In the genomic region with DNA sequence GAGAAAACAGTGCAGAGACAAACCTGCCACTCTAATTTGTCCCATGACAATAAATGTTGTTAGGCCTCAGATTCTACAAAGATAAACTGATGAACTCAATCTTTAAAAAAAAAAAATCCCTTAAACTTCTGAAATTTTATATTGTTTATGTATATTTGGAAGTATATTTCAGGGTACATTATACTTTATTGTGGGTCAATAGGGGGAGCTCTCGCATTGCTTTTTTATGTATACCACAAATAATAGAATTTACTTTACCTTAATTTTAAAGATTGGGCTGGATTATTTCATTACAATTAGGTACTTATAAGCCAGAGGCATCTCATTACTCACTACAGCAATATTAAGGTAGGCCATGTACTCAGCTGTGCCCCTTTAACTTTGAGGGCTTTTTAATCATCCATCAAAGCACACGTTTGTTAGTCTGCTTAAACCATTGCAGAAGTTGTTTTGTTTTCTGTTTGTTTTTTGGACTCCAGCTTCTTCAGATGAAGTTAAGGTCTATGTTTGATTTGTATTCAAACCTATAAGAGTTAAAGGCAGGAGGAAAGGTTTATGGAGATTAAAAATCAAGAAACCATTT, we compare ENCODE assay signal across 9 cellular contexts. TPM values are rescaled to one million over a fixed set of nuclear protein-coding genes. Genes with fewer than 3 reads are reported as not detected.
A peak's percentile ranks its signal among the peaks of the same experiment; 100 is the strongest.
DNase-seq lines count a peak whose midpoint lies in the region; ATAC-seq, FAIRE-seq and TF ChIP-seq lines count a peak whose summit lies in the region.
"Had no signal": no experiment of that assay in that cellular context is flagged by ENCODE, and none has a peak within 500 bp of the region (broad histone marks: within the 10 kb centered on the region; RNA-seq: fewer than 3 reads in every experiment).

No MANE protein-coding gene starts in this region.

- POLR2A ChIA-PET in K562 (lab: Yijun Ruan, JAX): no interaction called here

- CTCF ChIA-PET in K562 (lab: Yijun Ruan, JAX; ENCODE audit: low intra/inter-chr PET ratio): interaction anchor here (0.6 to 0.8 kb wide), 2 partner anchors 222 to 910 kb away, joined by 3 read pairs; no protein-coding TSS in a partner anchor

- DNase-seq in DMS 273 treated with DMSO at 0.1 percent for 48 hours (lab: John Stamatoyannopoulos, UW): peak; percentile 17
- peak; percentile 19 for DNase-seq in LHCN-M2 (ENCODE audit: low read depth)
- peak in 1 of 4 experiments; percentile 16 for DNase-seq in K562 (ENCODE audit: extremely low read depth in 1 of 4, low spot score in 3 of 4)
- DNase-seq in mesenchymal stem cell: peak; percentile 33
- DNase-seq in testis: no peak
- DNase-seq in CD14-positive monocyte (ENCODE audit: low spot score): no peak
- no peak for DNase-seq in anterior cingulate cortex (lab: John Stamatoyannopoulos, UW)

- no peak overlapping the region for H3K27ac Mint-ChIP-seq in CD14-positive monocyte

- H3K4me3 ChIP-seq in K562 (no peak overlapping the region), mesenchymal stem cell (ENCODE audit: insufficient read depth in 1 of 2, low read depth in 1 of 2, low read length in 2 of 2) (no peak overlapping the region), testis (no peak overlapping the region)

- H3K18ac ChIP-seq in mesenchymal stem cell (ENCODE audit: low read depth in 1 of 2, low read length in 2 of 2): no peak overlapping the region

- no peak for TF ChIP-seq POLR2A in K562 (conservative IDR thresholded peaks at IDR 0.05)
- no peak for TF ChIP-seq POLR2A in testis (IDR thresholded peaks at IDR 0.05)

- H3K14ac ChIP-seq in mesenchymal stem cell (ENCODE audit: low read length in 2 of 2): no peak overlapping the region

- H2BK5ac ChIP-seq in mesenchymal stem cell (ENCODE audit: low read depth, low read length, poor library complexity, severe bottlenecking): no peak overlapping the region

- no peak overlapping the region for H3K4me3 Mint-ChIP-seq in CD14-positive monocyte

- H4K8ac ChIP-seq in mesenchymal stem cell (ENCODE audit: low read length): no peak overlapping the region

- no peak overlapping the region for H2BK120ac ChIP-seq in mesenchymal stem cell (ENCODE audit: low read depth, low read length)

- no peak overlapping the region for H2BK12ac ChIP-seq in mesenchymal stem cell (ENCODE audit: low read length in 2 of 2)

- FAIRE-seq in K562 (lab: Jason Lieb, UNC): no peak

- H4K91ac ChIP-seq in mesenchymal stem cell (ENCODE audit: low read length): no peak overlapping the region

- H3K4me2 ChIP-seq in K562 (ENCODE audit: insufficient read depth, low read length) (no peak overlapping the region), mesenchymal stem cell (ENCODE audit: low read length, poor library complexity, severe bottlenecking) (no peak overlapping the region)

- H2AFZ ChIP-seq in K562 (ENCODE audit: low read depth, low read length): no peak overlapping the region
- H2AFZ ChIP-seq in mesenchymal stem cell (ENCODE audit: low read depth, low read length): no peak overlapping the region

- H3K4me1 Mint-ChIP-seq in CD14-positive monocyte: no peaks in the 10 kb centered on the region

- H3K9ac ChIP-seq in K562 (ENCODE audit: insufficient read depth in 1 of 2, low read depth in 2 of 2, low read length in 2 of 2): no peak overlapping the region
- H3K9ac ChIP-seq in mesenchymal stem cell (ENCODE audit: low read length): no peak overlapping the region

- H3K4me1 ChIP-seq in K562 (replicated peaks in 1 of 2; ENCODE audit: control insufficient read depth in 2 of 2, insufficient read depth in 2 of 2, low read length in 2 of 2) (no peaks in the 10 kb centered on the region), mesenchymal stem cell (ENCODE audit: control insufficient read depth, insufficient read depth, low read depth, low read length) (no peaks in the 10 kb centered on the region), testis (no peaks in the 10 kb centered on the region)

- TF ChIP-seq CTCF in K562 (IDR thresholded peaks at IDR 0.05 in 2 of 3, conservative IDR thresholded peaks at IDR 0.05 in 1 of 3; ENCODE audit: insufficient read depth in 2 of 3, low read depth in 1 of 3, low read length in 3 of 3) (peak in 1 of 3 experiments; percentile 40; a peak in 2 of 6 replicates), testis (IDR thresholded peaks at IDR 0.05) (peak in 1 of 3 experiments; percentile 55), CD14-positive monocyte (IDR thresholded peaks at IDR 0.05) (no peak)

- TF ChIP-seq EP300 in K562 (IDR thresholded peaks at IDR 0.05; ENCODE audit: low read length): no peak

- no peak overlapping the region for H3K23ac ChIP-seq in mesenchymal stem cell (ENCODE audit: low read length in 2 of 2)

- H3K79me2 ChIP-seq in K562 (ENCODE audit: control insufficient read depth, insufficient read depth, low read length): no peaks in the 10 kb centered on the region

- no peaks in the 10 kb centered on the region for H3K36me3 ChIP-seq in K562 (ENCODE audit: control insufficient read depth, insufficient read depth, low read length)
- no peaks in the 10 kb centered on the region for H3K36me3 ChIP-seq in mesenchymal stem cell (ENCODE audit: control insufficient read depth in 1 of 2, insufficient read depth in 2 of 2, low read depth in 1 of 2, low read length in 2 of 2)
- no peaks in the 10 kb centered on the region for H3K36me3 ChIP-seq in testis (ENCODE audit: low read depth, missing control alignments)

- in situ Hi-C loops in K562 (cut with MboI): no loop called here

- H3K27me3 Mint-ChIP-seq in CD14-positive monocyte (ENCODE audit: low read depth in 3 of 3): peaks cover 0 to 2% (median 0%) of the 10 kb centered on the region in 3 donors

- no peaks in the 10 kb centered on the region for H3K9me1 ChIP-seq in K562 (ENCODE audit: control insufficient read depth, insufficient read depth, low read length)

- no peaks in the 10 kb centered on the region for H3K27me3 ChIP-seq in K562 (ENCODE audit: control insufficient read depth in 2 of 2, insufficient read depth in 2 of 2, low read length in 2 of 2)
- H3K27me3 ChIP-seq in mesenchymal stem cell (ENCODE audit: control insufficient read depth in 1 of 2, insufficient read depth in 1 of 2, low read length in 2 of 2): no peaks in the 10 kb centered on the region
- H3K27me3 ChIP-seq in testis: no peaks in the 10 kb centered on the region

- H4K20me1 ChIP-seq in K562 (replicated peaks; ENCODE audit: control insufficient read depth, insufficient read depth, low read length): no peaks in the 10 kb centered on the region

- H3K27ac ChIP-seq in K562 (ENCODE audit: extremely low read depth, low read depth, low read length): no peak overlapping the region
- no peak overlapping the region for H3K27ac ChIP-seq in mesenchymal stem cell (ENCODE audit: low read length, poor library complexity, severe bottlenecking)
- no peak overlapping the region for H3K27ac ChIP-seq in testis

- intact Hi-C loops in K562 (cut with micrococcal nuclease) (loop anchor here (2.0 to 10.0 kb wide), 3 partner anchors 330 to 730 kb away; no protein-coding TSS in a partner anchor), testis (cut with DNase I; ENCODE audit: low total_unique reads) (no loop called here), CD14-positive monocyte (cut with micrococcal nuclease) (no loop called here)

- BruUV-seq in K562 (replicated peaks; lab: Mats Ljungman, UMichigan): no TSS peak

- H3K9me3 ChIP-seq in K562 (replicated peaks; ENCODE audit: control insufficient read depth, insufficient read depth, low read depth, low read length): no peaks in the 10 kb centered on the region
- no peaks in the 10 kb centered on the region for H3K9me3 ChIP-seq in mesenchymal stem cell (ENCODE audit: control insufficient read depth, low read length)
- no peaks in the 10 kb centered on the region for H3K9me3 ChIP-seq in testis

- 0% methylated on average over 2 of the region's 2 CpGs for WGBS in K562 (ENCODE audit: insufficient coverage, low coverage, missing lambda C conversion rate)
- 86% methylated on average over 1 of the region's 2 CpGs for WGBS in mesenchymal stem cell
- 42 to 47% methylated on average over 2 of the region's 2 CpGs for WGBS in testis, 2 donors

- H3K79me1 ChIP-seq in mesenchymal stem cell (replicated peaks; ENCODE audit: low read length, poor library complexity, severe bottlenecking): no peaks in the 10 kb centered on the region

- H3K9me3 Mint-ChIP-seq in CD14-positive monocyte: peaks cover 0 to 2% (median 0%) of the 10 kb centered on the region in 7 donors

- H2AK5ac ChIP-seq in mesenchymal stem cell (ENCODE audit: low read length, severe bottlenecking): no peak overlapping the region

- peak; percentile 17 to 48; a peak in 3 of 4 replicates for TF ChIP-seq RAD21 in K562 (CRISPR knock-in tag; conservative IDR thresholded peaks at IDR 0.05 in 1 of 2, IDR thresholded peaks at IDR 0.05 in 1 of 2)

- H2BK15ac ChIP-seq in mesenchymal stem cell (ENCODE audit: low read depth, poor library complexity, severe bottlenecking): no peak overlapping the region

- H3K4ac ChIP-seq in mesenchymal stem cell (ENCODE audit: low read depth in 1 of 2, low read length in 2 of 2): no peak overlapping the region

- H3K36me3 Mint-ChIP-seq in CD14-positive monocyte: no peaks in the 10 kb centered on the region

- ATAC-seq in K562: no peak
- ATAC-seq in GM18868 (IDR thresholded peaks at IDR 0.05; ENCODE audit: unreplicated experiment): no peak

RNA-seq across cellular contexts. Expression of a gene that starts 56.3 kb away (rescaled TPM):
- 12.1 and 13.0 TPM in 2 replicates for total RNA-seq in LHCN-M2 (2014; rRNA removed)
- 2.1 TPM for polyA plus RNA-seq in LHCN-M2 (2012)
- not detected in 2 replicates for total RNA-seq in K562 (2011; cell fraction: chromatin; rRNA removed; ENCODE audit: low replicate concordance)
- 0.26 TPM in 1 of 2 replicates, not detected in the other for total RNA-seq in K562 (2011; cell fraction: nucleolus; rRNA removed)
- not detected in 2 replicates for total RNA-seq in K562 (2011; cell fraction: nucleoplasm; rRNA removed)
- total RNA-seq in K562 (2014; rRNA removed): 0.08 TPM in 1 of 2 replicates, not detected in the other
- not detected in 2 replicates for total RNA-seq in K562 (2014; rRNA removed; fragmentation: Illumina TruSeq; extraction: Trizol)
- 0.04 TPM in 1 of 2 replicates, not detected in the other for total RNA-seq in K562 (2015; rRNA removed; fragmentation: Illumina TruSeq; extraction: Trizol)
- not detected in 2 replicates for total RNA-seq in K562 (2021)
- 0.03 TPM in 1 of 2 replicates, not detected in the other for polyA plus RNA-seq in K562 (2011; rRNA removed)
- polyA plus RNA-seq in K562 (2011; cell fraction: cytosol; rRNA removed): not detected in 2 replicates
- polyA plus RNA-seq in K562 (2011; cell fraction: nucleus; rRNA removed): 0.13 TPM in 1 of 2 replicates, not detected in the other
- 0.01 and 0.07 TPM in 2 replicates for polyA plus RNA-seq in K562 (2012)
- not detected in 2 replicates for polyA plus RNA-seq in K562 (2014; fragmentation: Illumina TruSeq; extraction: Trizol)
- not detected for polyA plus RNA-seq in K562 (2014; fragmentation: Nextera tagmentation; extraction: Ambion mirVana)
- not detected in 2 replicates for polyA plus RNA-seq in K562 (2014; rRNA removed)
- not detected in 2 replicates for polyA minus RNA-seq in K562 (2011; rRNA and poly(A)+ RNA removed)
- 2.0 TPM in 1 of 2 replicates, not detected in the other for polyA minus RNA-seq in K562 (2011; cell fraction: cytosol; rRNA and poly(A)+ RNA removed)
- 0.11 and 0.40 TPM in 2 replicates for polyA minus RNA-seq in K562 (2011; cell fraction: nucleus; rRNA and poly(A)+ RNA removed)
- 1.7 TPM for polyA plus RNA-seq in mesenchymal stem cell (2013, experiment 1 of 2)
- 1.8 TPM for polyA plus RNA-seq in mesenchymal stem cell (2013, experiment 2 of 2)
- 10 to 100 TPM; 10.7 to 11.3 TPM for total RNA-seq in testis
- polyA plus RNA-seq in testis (ENCODE audit: insufficient read depth, low read depth, low replicate concordance): 8.1 TPM
- not detected for polyA plus RNA-seq in CD14-positive monocyte
- total RNA-seq: activated CD8-positive, alpha-beta memory T cell treated with anti-CD3 and anti-CD28 coated beads for 36 hours had no signal

Comparison
In these comparisons a context has a peak if more than half of its experiments do, and no peak if none do; other contexts are left out.
1. DNase-seq: peak in DMS 273 treated with DMSO at 0.1 percent for 48 hours (single experiment), LHCN-M2 (single experiment) and mesenchymal stem cell (single experiment); none in testis (single experiment), CD14-positive monocyte (single experiment) and anterior cingulate cortex (0 of 58).
2. RNA of a gene that starts 56.3 kb away (total RNA-seq): 12.1 to 13.0 TPM in LHCN-M2 and 10.7 to 11.3 TPM in testis; 0.04 to 0.26 TPM in K562; every median in the first group is over 4 times any median in the second.